24 cellular contexts compared by ENCODE assay signal in the genomic region with DNA sequence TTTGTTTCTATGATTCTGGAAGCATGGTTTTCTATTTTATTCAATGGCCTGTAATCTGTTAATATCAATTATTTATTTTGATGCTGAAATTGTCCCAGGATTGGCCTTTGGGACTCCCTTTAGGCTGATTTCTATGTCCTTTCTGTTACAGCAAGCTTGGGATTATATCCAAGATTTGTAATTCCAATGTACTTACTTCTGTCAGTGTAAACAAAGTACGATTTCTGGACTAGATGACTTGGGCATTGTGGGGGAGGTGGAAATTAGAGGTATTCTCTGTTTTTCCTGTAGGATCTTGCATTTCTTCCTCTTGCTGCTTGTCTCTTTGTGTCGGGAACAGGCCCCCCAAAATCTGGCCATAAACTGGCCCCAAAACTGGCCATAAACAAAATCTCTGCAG. TPM values are rescaled to one million over a fixed set of nuclear protein-coding genes. Genes with fewer than 3 reads are reported as not detected.
"Had no signal": no experiment of that assay in that cellular context is flagged by ENCODE, and none has a peak within 500 bp of the region (broad histone marks: within the 10 kb centered on the region; RNA-seq: fewer than 3 reads in every experiment).

No MANE protein-coding gene starts in this region.

- H3K4me2 ChIP-seq: SK-N-SH had no signal

- H3K27ac ChIP-seq: Peyer's patch, SJSA1 had no signal

- DNase-seq: activated CD4-positive, alpha-beta T cell treated with anti-CD3 and anti-CD28 coated beads for 36 hours; activated CD4-positive, alpha-beta T cell treated with anti-CD3 and anti-CD28 coated beads, Interleukin-2, amount 10 ng/mL, durations not matched to agents 7 days and 5 days; activated CD4-positive, alpha-beta T cell treated with anti-CD3 and anti-CD28 coated beads, Interleukin-2, amount 50 U/mL, for 48 hours; activated CD8-positive, alpha-beta T cell treated with anti-CD3 and anti-CD28 coated beads, Interleukin-2, amount 10 ng/mL, durations not matched to agents 7 days and 5 days; activated gamma-delta T cell; activated naive CD4-positive, alpha-beta T cell treated with anti-CD3 and anti-CD28 coated beads for 36 hours; activated T-cell treated with anti-CD3 and anti-CD28 coated beads, Interleukin-2, amount 50 U/mL, for 24 hours; anterior cingulate cortex; central memory CD4-positive, alpha-beta T cell; NCI-H1092 treated with DMSO at 0.1 percent for 48 hours; NCI-H1417 treated with DMSO at 0.1 percent for 48 hours; NCI-H187 treated with DMSO at 0.1 percent for 48 hours; NCI-H2081; NCI-H226; NCI-H446 treated with DMSO at 0.1 percent for 48 hours; NCI-H524 treated with DMSO at 0.1 percent for 48 hours; PC-3; Peyer's patch; RPMI8226; SHP77 treated with DMSO at 0.1 percent for 48 hours; SK-N-SH had no signal

- H3K4me1 ChIP-seq: Peyer's patch, SJSA1 had no signal

- H3K27me3 ChIP-seq: Peyer's patch, SJSA1 had no signal

- H3K9ac ChIP-seq: SK-N-SH had no signal

- H3K4me3 ChIP-seq: Peyer's patch, SJSA1 had no signal

- H3K9me3 ChIP-seq: SK-N-SH had no signal

- H3K36me3 ChIP-seq: Peyer's patch, SJSA1 had no signal

- H3K9me2 ChIP-seq: SK-N-SH had no signal

RNA-seq across cellular contexts. Expression of a gene that starts 3.7 kb away (rescaled TPM):
- total RNA-seq: activated CD4-positive, alpha-beta T cell treated with anti-CD3 and anti-CD28 coated beads, Interleukin-2, amount 10 ng/mL, durations not matched to agents 7 days and 5 days; activated CD8-positive, alpha-beta T cell treated with anti-CD3 and anti-CD28 coated beads, Interleukin-2, amount 10 ng/mL, durations not matched to agents 7 days and 5 days; activated naive CD4-positive, alpha-beta T cell treated with anti-CD3 and anti-CD28 coated beads for 36 hours; M059J had no signal

RNA-seq across cellular contexts. Expression of a gene that starts 13.2 kb away (rescaled TPM):
- total RNA-seq: activated CD4-positive, alpha-beta T cell treated with anti-CD3 and anti-CD28 coated beads, Interleukin-2, amount 10 ng/mL, durations not matched to agents 7 days and 5 days had no signal

RNA-seq across cellular contexts. Expression of a gene that starts 16.5 kb away (rescaled TPM):
- total RNA-seq: activated CD4-positive, alpha-beta T cell treated with anti-CD3 and anti-CD28 coated beads for 36 hours; activated CD8-positive, alpha-beta T cell treated with anti-CD3 and anti-CD28 coated beads, Interleukin-2, amount 10 ng/mL, durations not matched to agents 7 days and 5 days; activated naive CD4-positive, alpha-beta T cell treated with anti-CD3 and anti-CD28 coated beads for 36 hours had no signal

RNA-seq across cellular contexts. Expression of a gene that starts 21.2 kb away (rescaled TPM):
- total RNA-seq: activated CD4-positive, alpha-beta T cell treated with anti-CD3 and anti-CD28 coated beads, Interleukin-2, amount 10 ng/mL, durations not matched to agents 7 days and 5 days; activated CD8-positive, alpha-beta T cell treated with anti-CD3 and anti-CD28 coated beads, Interleukin-2, amount 10 ng/mL, durations not matched to agents 7 days and 5 days; activated naive CD4-positive, alpha-beta T cell treated with anti-CD3 and anti-CD28 coated beads, Interleukin-2, amount 50 U/mL, for 72 hours had no signal

RNA-seq across cellular contexts. Expression of a gene that starts 26.2 kb away (rescaled TPM):
- total RNA-seq: activated CD4-positive, alpha-beta T cell treated with anti-CD3 and anti-CD28 coated beads for 36 hours; activated CD8-positive, alpha-beta T cell treated with anti-CD3 and anti-CD28 coated beads, Interleukin-2, amount 10 ng/mL, durations not matched to agents 7 days and 5 days had no signal
